Comparison of ENCODE assay signal across 26 cellular contexts in the genomic region with DNA sequence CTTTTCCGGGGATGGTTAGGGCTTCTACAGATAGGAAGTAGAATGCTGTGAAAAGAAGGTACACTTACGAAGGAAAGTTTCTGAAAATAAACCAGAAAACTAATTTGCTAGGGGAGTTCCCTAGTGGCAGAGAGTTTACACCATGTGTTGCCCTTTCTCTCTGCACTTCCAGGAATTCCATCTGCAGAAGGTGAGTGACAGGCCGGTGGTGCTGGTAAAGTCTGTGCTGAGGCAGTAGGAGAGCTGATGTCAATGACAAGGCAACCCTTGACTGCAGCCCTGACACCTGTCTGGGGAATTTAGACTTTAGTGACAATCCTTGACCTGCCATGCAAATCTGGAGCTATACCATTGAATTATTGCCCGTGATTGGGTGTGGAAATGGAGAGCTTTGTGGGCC.
"Had no signal": no experiment of that assay in that cellular context is flagged by ENCODE, and none has a peak within 500 bp of the region (broad histone marks: within the 10 kb centered on the region; RNA-seq: fewer than 3 reads in every experiment).

No MANE protein-coding gene starts in this region.

- H3K9me3 Mint-ChIP-seq: nephron; stimulated activated naive B cell treated with anti-CD40 and anti-IgM and Interleukin-4, amounts not matched to agents 10 μg/mL and 1 μg/mL and 100 μg/mL, for 72 hours; type B pancreatic cell had no signal

- H3K27ac ChIP-seq: left lung, lower lobe of right lung, ovary, right atrium auricular region, skin epidermis, suprapubic skin, thoracic aorta, tibial artery, uterus had no signal

- H3K4me3 ChIP-seq: left lung, lower lobe of right lung, ovary, right atrium auricular region, skin epidermis, suprapubic skin, thoracic aorta, tibial artery, uterus had no signal

- H3K27ac Mint-ChIP-seq: immature natural killer cell; naive thymus-derived CD8-positive, alpha-beta T cell; nephron; progenitor cell of endocrine pancreas; stimulated activated naive B cell treated with anti-CD40 and anti-IgM and Interleukin-4, amounts not matched to agents 10 μg/mL and 1 μg/mL and 100 μg/mL, for 72 hours; stimulated activated naive CD8-positive, alpha-beta T cell treated with anti-CD3 and anti-CD28 coated beads, Interleukin-15, Interleukin-2, amounts not matched to agents 100 ng/mL and 50 ng/mL, for 24 hours; type B pancreatic cell had no signal

- H3K4me1 Mint-ChIP-seq: immature natural killer cell; naive thymus-derived CD8-positive, alpha-beta T cell; nephron; stimulated activated naive B cell treated with anti-CD40 and anti-IgM and Interleukin-4, amounts not matched to agents 10 μg/mL and 1 μg/mL and 100 μg/mL, for 72 hours had no signal

- ATAC-seq: left colon; left lung; lower lobe of right lung; naive thymus-derived CD8-positive, alpha-beta T cell; sciatic nerve; stimulated activated naive B cell treated with anti-CD40 and anti-IgM and Interleukin-4, amounts not matched to agents 10 μg/mL and 1 μg/mL and 100 μg/mL, for 72 hours had no signal

- H3K4me3 Mint-ChIP-seq: immature natural killer cell; naive thymus-derived CD8-positive, alpha-beta T cell; nephron; stimulated activated naive B cell treated with anti-CD40 and anti-IgM and Interleukin-4, amounts not matched to agents 10 μg/mL and 1 μg/mL and 100 μg/mL, for 72 hours; stimulated activated naive CD8-positive, alpha-beta T cell treated with anti-CD3 and anti-CD28 coated beads, Interleukin-15, Interleukin-2, amounts not matched to agents 100 ng/mL and 50 ng/mL, for 24 hours; type B pancreatic cell had no signal

- H3K27me3 Mint-ChIP-seq: progenitor cell of endocrine pancreas; stimulated activated naive CD8-positive, alpha-beta T cell treated with anti-CD3 and anti-CD28 coated beads, Interleukin-15, Interleukin-2, amounts not matched to agents 100 ng/mL and 50 ng/mL, for 24 hours had no signal

- DNase-seq: hypothalamus; immature natural killer cell; kidney; left colon; left lung; lower lobe of right lung; mammary epithelial cell; mesenchymal stem cell; naive thymus-derived CD8-positive, alpha-beta T cell; ovary; stimulated activated CD4-positive, alpha-beta T cell treated with anti-CD3 and anti-CD28 coated beads, Interleukin-12 subunit alpha, Interleukin-12 subunit beta, amount 100 ng/mL, for 4 hours; stimulated activated CD4-positive, alpha-beta T cell treated with anti-CD3 and anti-CD28 coated beads, Interleukin-15, amount 100 ng/mL, for 24 hours; stimulated activated CD4-positive, alpha-beta T cell treated with anti-CD3 and anti-CD28 coated beads, Interleukin-2, amount 100 ng/mL, for 24 hours; stimulated activated CD4-positive, alpha-beta T cell treated with anti-CD3 and anti-CD28 coated beads, Interleukin-4, amount 100 ng/mL, for 1 hour; stimulated activated naive B cell treated with anti-CD40 and anti-IgM and Interleukin-4, amounts not matched to agents 10 μg/mL and 1 μg/mL and 100 μg/mL, for 72 hours; tibial artery; uterus had no signal

- H3K36me3 ChIP-seq: left lung, lower lobe of right lung, ovary, right atrium auricular region, suprapubic skin, thoracic aorta, tibial artery, uterus had no signal

- H3K27me3 ChIP-seq: left lung, ovary, right atrium auricular region, suprapubic skin, tibial artery, uterus had no signal

- H3K9me3 ChIP-seq: left lung, lower lobe of right lung, ovary, right atrium auricular region, suprapubic skin, thoracic aorta, tibial artery, uterus had no signal

- H3K4me1 ChIP-seq: left lung, lower lobe of right lung, right atrium auricular region, suprapubic skin, tibial artery, uterus had no signal

- H3K36me3 Mint-ChIP-seq: immature natural killer cell; naive thymus-derived CD8-positive, alpha-beta T cell; stimulated activated naive B cell treated with anti-CD40 and anti-IgM and Interleukin-4, amounts not matched to agents 10 μg/mL and 1 μg/mL and 100 μg/mL, for 72 hours; type B pancreatic cell had no signal
